Comparison of ENCODE assay signal across 16 cellular contexts in genomic region chr20:58718729-58719128, GRCh38. TPM values are rescaled to one million over a fixed set of nuclear protein-coding genes. Genes with fewer than 3 reads are reported as not detected.
DNase-seq lines count a peak whose midpoint lies in the region; ATAC-seq and TF ChIP-seq lines count a peak whose summit lies in the region.
"Had no signal": no experiment of that assay in that cellular context is flagged by ENCODE, and none has a peak within 500 bp of the region (broad histone marks: within the 10 kb centered on the region; RNA-seq: fewer than 3 reads in every experiment).

No MANE protein-coding gene starts in this region.

- H3K36me3 Mint-ChIP-seq in activated CD4-positive, alpha-beta T cell treated with anti-CD3 and anti-CD28 coated beads, Interleukin-2, amount 10 ng/mL, durations not matched to agents 7 days and 5 days (ENCODE audit: low read depth), result no peaks in the 10 kb centered on the region
- H3K36me3 Mint-ChIP-seq in chondrocyte (ENCODE audit: low read depth) (no peaks in the 10 kb centered on the region), neural crest cell (ENCODE audit: low read depth) (no peaks in the 10 kb centered on the region)

- peaks cover 20% of the 10 kb centered on the region for H3K27me3 Mint-ChIP-seq in activated CD4-positive, alpha-beta T cell treated with anti-CD3 and anti-CD28 coated beads, Interleukin-2, amount 10 ng/mL, durations not matched to agents 7 days and 5 days
- H3K27me3 Mint-ChIP-seq in chondrocyte (ENCODE audit: low read depth) (peaks cover 26% of the 10 kb centered on the region), neural crest cell (ENCODE audit: low read depth) (peaks cover 39% of the 10 kb centered on the region)

- ATAC-seq in sciatic nerve (no peak), HG03196 (IDR thresholded peaks at IDR 0.05; ENCODE audit: unreplicated experiment) (no peak)
- ATAC-seq: effector memory CD8-positive, alpha-beta T cell; HCT116; mucosa of descending colon had no signal

- H3K4me3 Mint-ChIP-seq in activated CD4-positive, alpha-beta T cell treated with anti-CD3 and anti-CD28 coated beads, Interleukin-2, amount 10 ng/mL, durations not matched to agents 7 days and 5 days, result no peak overlapping the region
- H3K4me3 Mint-ChIP-seq in chondrocyte (ENCODE audit: unreplicated experiment) (no peak overlapping the region), neural crest cell (no peak overlapping the region)
- H3K4me3 Mint-ChIP-seq: activated CD4-positive, alpha-beta T cell treated with anti-CD3 and anti-CD28 coated beads, Interleukin-2, amount 10 ng/mL, durations not matched to agents 24 days and 14 days; activated naive CD4-positive, alpha-beta T cell treated with anti-CD3 and anti-CD28 coated beads, Interleukin-2, amount 50 U/mL, for 24 hours; effector memory CD8-positive, alpha-beta T cell had no signal

- intact Hi-C loops in sciatic nerve (cut with DNase I), result no loop called here

- CTCF ChIA-PET in activated CD4-positive, alpha-beta T cell treated with anti-CD3 and anti-CD28 coated beads, Interleukin-2, amount 10 ng/mL, durations not matched to agents 7 days and 5 days (lab: Charles Lee), result interaction anchor here (0.7 kb wide), 1 partner anchor 12 kb away, joined by 3 read pairs; no protein-coding TSS in a partner anchor

- POLR2A ChIA-PET in activated CD4-positive, alpha-beta T cell treated with anti-CD3 and anti-CD28 coated beads, Interleukin-2, amount 10 ng/mL, durations not matched to agents 7 days and 5 days (lab: Charles Lee), result no interaction called here

- H3K27ac Mint-ChIP-seq in activated CD4-positive, alpha-beta T cell treated with anti-CD3 and anti-CD28 coated beads, Interleukin-2, amount 10 ng/mL, durations not matched to agents 7 days and 5 days, result no peak overlapping the region
- H3K27ac Mint-ChIP-seq in chondrocyte (ENCODE audit: unreplicated experiment) (no peak overlapping the region), neural crest cell (ENCODE audit: unreplicated experiment) (peak overlapping the region; percentile 85)
- H3K27ac Mint-ChIP-seq: activated CD4-positive, alpha-beta T cell treated with anti-CD3 and anti-CD28 coated beads, Interleukin-2, amount 10 ng/mL, durations not matched to agents 24 days and 14 days; activated naive CD4-positive, alpha-beta T cell treated with anti-CD3 and anti-CD28 coated beads, Interleukin-2, amount 50 U/mL, for 24 hours; effector memory CD8-positive, alpha-beta T cell had no signal

- no peaks in the 10 kb centered on the region for H3K9me3 Mint-ChIP-seq in activated CD4-positive, alpha-beta T cell treated with anti-CD3 and anti-CD28 coated beads, Interleukin-2, amount 10 ng/mL, durations not matched to agents 7 days and 5 days
- H3K9me3 Mint-ChIP-seq in chondrocyte (ENCODE audit: low read depth) (no peaks in the 10 kb centered on the region), neural crest cell (peaks cover 2% of the 10 kb centered on the region)
- H3K9me3 Mint-ChIP-seq: activated CD4-positive, alpha-beta T cell treated with anti-CD3 and anti-CD28 coated beads, Interleukin-2, amount 10 ng/mL, durations not matched to agents 24 days and 14 days; activated naive CD4-positive, alpha-beta T cell treated with anti-CD3 and anti-CD28 coated beads, Interleukin-2, amount 50 U/mL, for 24 hours; effector memory CD8-positive, alpha-beta T cell had no signal

- TF ChIP-seq CTCF in chondrocyte (IDR thresholded peaks at IDR 0.05) (no peak), neural crest cell (conservative IDR thresholded peaks at IDR 0.05) (no peak)

- peak; percentile 3 for DNase-seq in activated CD4-positive, alpha-beta T cell treated with anti-CD3 and anti-CD28 coated beads, Interleukin-2, amount 10 ng/mL, durations not matched to agents 7 days and 5 days
- no peak for DNase-seq in activated CD4-positive, alpha-beta T cell treated with anti-CD3 and anti-CD28 coated beads, Interleukin-2, amount 50 U/mL, for 4 hours
- DNase-seq in GM03348 (ENCODE audit: low spot score) (peak; percentile 1), chondrocyte (ENCODE audit: low spot score) (peak; percentile 37), neural crest cell (ENCODE audit: low read depth, low spot score) (no peak), NCI-H69 (lab: John Stamatoyannopoulos, UW) (no peak), sciatic nerve (ENCODE audit: low spot score) (no peak)
- DNase-seq: cerebellar nuclear complex; effector memory CD8-positive, alpha-beta T cell; NCI-H1105; NCI-H510A had no signal

- no peaks in the 10 kb centered on the region for H3K4me1 Mint-ChIP-seq in activated CD4-positive, alpha-beta T cell treated with anti-CD3 and anti-CD28 coated beads, Interleukin-2, amount 10 ng/mL, durations not matched to agents 7 days and 5 days
- H3K4me1 Mint-ChIP-seq in chondrocyte (ENCODE audit: low read depth), result no peaks in the 10 kb centered on the region
- H3K4me1 Mint-ChIP-seq in neural crest cell, result peaks cover 46% of the 10 kb centered on the region
- H3K4me1 Mint-ChIP-seq: activated CD4-positive, alpha-beta T cell treated with anti-CD3 and anti-CD28 coated beads, Interleukin-2, amount 10 ng/mL, durations not matched to agents 24 days and 14 days; activated naive CD4-positive, alpha-beta T cell treated with anti-CD3 and anti-CD28 coated beads, Interleukin-2, amount 50 U/mL, for 24 hours had no signal

RNA-seq across cellular contexts. Expression of gene NPEPL1, which starts 26.1 kb away (rescaled TPM):
- 10 to 100 TPM; 28.7 to 30.7 TPM for total RNA-seq in activated CD4-positive, alpha-beta T cell treated with anti-CD3 and anti-CD28 coated beads, Interleukin-2, amount 10 ng/mL, durations not matched to agents 7 days and 5 days
- total RNA-seq in chondrocyte (10.2 to 32.8 TPM (median 31.3 TPM) in 3 replicates), neural crest cell (32.0 and 34.0 TPM in 2 replicates), sciatic nerve (47.5 TPM)

Comparison
In these comparisons a context has a peak if more than half of its experiments do, and no peak if none do; other contexts are left out.
1. DNase-seq: peak in activated CD4-positive, alpha-beta T cell treated with anti-CD3 and anti-CD28 coated beads, Interleukin-2, amount 10 ng/mL, durations not matched to agents 7 days and 5 days (single experiment), GM03348 (single experiment) and chondrocyte (single experiment); none in activated CD4-positive, alpha-beta T cell treated with anti-CD3 and anti-CD28 coated beads, Interleukin-2, amount 50 U/mL, for 4 hours (0 of 2), neural crest cell (single experiment), NCI-H69 (single experiment) and sciatic nerve (single experiment).